In the genomic region with DNA sequence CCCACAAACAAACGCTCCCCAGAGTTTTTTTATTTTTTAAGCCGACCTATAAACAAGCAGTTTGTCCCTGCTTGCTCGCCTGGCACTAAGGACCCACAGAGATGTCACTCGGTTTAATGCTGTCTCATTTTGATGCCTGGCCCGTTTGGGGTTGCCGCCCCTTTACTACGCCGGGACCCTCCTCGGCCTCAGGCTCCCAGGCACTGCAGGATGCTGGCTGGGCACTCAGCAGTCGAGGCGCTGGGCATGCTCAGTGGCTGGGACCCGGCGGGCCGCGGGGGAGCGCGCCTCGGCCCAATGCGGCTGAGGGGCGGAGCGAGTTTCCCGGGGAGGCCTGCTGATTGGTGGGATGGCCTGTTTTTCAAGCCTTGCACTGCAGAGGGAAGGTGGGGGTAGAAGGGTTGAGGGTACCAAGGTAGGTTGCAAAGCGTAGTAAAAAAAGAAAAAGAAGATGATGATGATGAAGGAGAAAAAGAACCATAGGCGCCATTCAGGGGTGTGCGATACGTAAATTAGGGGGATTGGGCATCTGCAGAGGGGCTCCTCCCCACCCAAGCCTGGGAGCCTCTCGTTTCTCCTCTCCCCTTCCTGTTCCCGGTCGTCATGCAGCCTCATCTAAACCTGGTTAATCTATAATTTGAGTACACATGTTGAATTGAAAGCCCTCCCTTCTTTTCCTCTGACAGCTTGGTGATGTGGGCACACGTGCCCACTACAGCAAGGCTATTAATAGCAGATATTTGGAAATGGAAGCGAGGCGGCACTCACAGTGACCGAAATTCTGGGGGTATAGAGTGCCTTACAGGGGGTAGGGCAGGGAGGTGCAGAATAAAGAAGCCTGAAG, we compare ENCODE assay signal across 8 cellular contexts. TPM values are rescaled to one million over a fixed set of nuclear protein-coding genes. Genes with fewer than 3 reads are reported as not detected.
DNase-seq lines count a peak whose midpoint lies in the region; ATAC-seq, FAIRE-seq and TF ChIP-seq lines count a peak whose summit lies in the region.

No MANE protein-coding gene starts in this region.

- H3K4me3 ChIP-seq in Loucy (ENCODE audit: low read length, poor library complexity, severe bottlenecking), result peak overlapping the region; percentile 79
- peak overlapping the region; percentile 60 for H3K4me3 ChIP-seq in astrocyte (ENCODE audit: insufficient read depth, low read depth, low read length)
- peak overlapping the region; percentile 79 to 95 (median 88) for H3K4me3 ChIP-seq in gastrocnemius medialis

- H2AFZ ChIP-seq in Loucy (ENCODE audit: low read length), result peak overlapping the region; percentile 89
- H2AFZ ChIP-seq in astrocyte (ENCODE audit: low read depth, low read length), result peak overlapping the region; percentile 72

- no peaks in the 10 kb centered on the region for H3K36me3 Mint-ChIP-seq in T-cell
- H3K36me3 Mint-ChIP-seq in astrocyte (ENCODE audit: low read depth, unreplicated experiment), result peaks cover 15% of the 10 kb centered on the region

- peaks cover 4 to 12% of the 10 kb centered on the region in 2 donors for H3K27me3 Mint-ChIP-seq in T-cell
- no peaks in the 10 kb centered on the region for H3K27me3 Mint-ChIP-seq in astrocyte (ENCODE audit: low read depth, unreplicated experiment)

- H3K9me3 Mint-ChIP-seq in T-cell, result no peaks in the 10 kb centered on the region
- H3K9me3 Mint-ChIP-seq in astrocyte (ENCODE audit: unreplicated experiment), result no peaks in the 10 kb centered on the region

- TF ChIP-seq CTCF in Loucy (conservative IDR thresholded peaks at IDR 0.05; ENCODE audit: low read length) (no peak), astrocyte (IDR thresholded peaks at IDR 0.05; ENCODE audit: insufficient read depth, low read depth, low read length) (no peak), gastrocnemius medialis (IDR thresholded peaks at IDR 0.05 in 4 of 5, conservative IDR thresholded peaks at IDR 0.05 in 1 of 5) (no peak)

- H3K27ac Mint-ChIP-seq in T-cell, result peak overlapping the region; percentile 56 to 80
- H3K27ac Mint-ChIP-seq in astrocyte (ENCODE audit: unreplicated experiment), result peak overlapping the region; percentile 22

- H3K9me3 ChIP-seq in Loucy (ENCODE audit: insufficient read depth, low read depth, low read length), result no peaks in the 10 kb centered on the region
- no peaks in the 10 kb centered on the region for H3K9me3 ChIP-seq in astrocyte (ENCODE audit: insufficient read depth, low read depth, low read length)
- no peaks in the 10 kb centered on the region for H3K9me3 ChIP-seq in gastrocnemius medialis

- peak overlapping the region; percentile 95 for H3K4me2 ChIP-seq in Loucy (ENCODE audit: low read depth, low read length, poor library complexity, severe bottlenecking)
- H3K4me2 ChIP-seq in astrocyte (ENCODE audit: low read length), result peak overlapping the region; percentile 82

- H3K4me1 ChIP-seq in Loucy (ENCODE audit: insufficient read depth, low read length, poor library complexity, severe bottlenecking) (peaks cover 22% of the 10 kb centered on the region), astrocyte (ENCODE audit: insufficient read depth, low read length) (peaks cover 34% of the 10 kb centered on the region), gastrocnemius medialis (peaks cover 24 to 29% of the 10 kb centered on the region in 2 donors)

- POLR2A ChIA-PET in T-cell (lab: Charles Lee), result interaction anchor here (0.5 to 0.8 kb wide), 2 partner anchors 31 to 150 kb away, joined by 3 to 4 read pairs; no protein-coding TSS in a partner anchor

- no peaks in the 10 kb centered on the region for H4K20me1 ChIP-seq in Loucy (ENCODE audit: insufficient read depth, low read length, poor library complexity, severe bottlenecking)
- peaks cover 23% of the 10 kb centered on the region for H4K20me1 ChIP-seq in astrocyte (ENCODE audit: insufficient read depth, low read length)

- H3K9me2 ChIP-seq in Loucy (replicated peaks; ENCODE audit: low read depth, low read length), result no peaks in the 10 kb centered on the region

- H3K4me3 Mint-ChIP-seq in T-cell (peak overlapping the region; percentile 71 to 89 (median 84)), astrocyte (ENCODE audit: unreplicated experiment) (peak overlapping the region; percentile 83)

- peak; percentile 84 for ATAC-seq in GM21717 (IDR thresholded peaks at IDR 0.05; ENCODE audit: unreplicated experiment)
- peak; percentile 49 to 56 (median 54) for ATAC-seq in T-cell (replicated peaks in 1 of 4)
- ATAC-seq in gastrocnemius medialis, result peak in 1 of 2 donors; percentile 31

- H3K4me1 Mint-ChIP-seq in T-cell (peaks cover 28 to 39% (median 31%) of the 10 kb centered on the region in 3 donors), astrocyte (ENCODE audit: low read depth, unreplicated experiment) (peaks cover 16% of the 10 kb centered on the region)

- no peaks in the 10 kb centered on the region for H3F3A ChIP-seq in Loucy (ENCODE audit: low read depth)

- H3K79me2 ChIP-seq in Loucy (ENCODE audit: insufficient read depth, low read length) (no peaks in the 10 kb centered on the region), astrocyte (ENCODE audit: insufficient read depth, low read length) (peaks cover 35% of the 10 kb centered on the region)

- intact Hi-C loops in gastrocnemius medialis (cut with DNase I; ENCODE audit: low total_unique reads), result loop anchor here (2.0 to 5.0 kb wide), 2 partner anchors 186 to 480 kb away; no protein-coding TSS in a partner anchor

- peak overlapping the region; percentile 65 for H3K9ac ChIP-seq in Loucy (ENCODE audit: low read depth, low read length, poor library complexity, severe bottlenecking)
- H3K9ac ChIP-seq in astrocyte (ENCODE audit: low read length), result peak overlapping the region; percentile 93

- in situ Hi-C loops in gastrocnemius medialis (cut with MboI; ENCODE audit: low sequenced_read_pairs in 4 of 4), result loop anchor here (5.0 to 25.0 kb wide), 14 partner anchors 184 to 1136 kb away; no protein-coding TSS in a partner anchor

- H3K27me3 ChIP-seq in Loucy (ENCODE audit: insufficient read depth, low read length, poor library complexity, severe bottlenecking) (no peaks in the 10 kb centered on the region), astrocyte (ENCODE audit: insufficient read depth, low read length) (peaks cover 3% of the 10 kb centered on the region), gastrocnemius medialis (no peaks in the 10 kb centered on the region)

- H3K27ac ChIP-seq in astrocyte (ENCODE audit: low read depth, low read length) (peak overlapping the region; percentile 76), gastrocnemius medialis (peak overlapping the region; percentile 95 to 99 (median 98))

- no peak for FAIRE-seq in astrocyte (lab: Jason Lieb, UNC)

- TF ChIP-seq POLR2A in gastrocnemius medialis (IDR thresholded peaks at IDR 0.05), result peak; percentile 52 to 55

- DNase-seq in DMS79 treated with DMSO at 0.1 percent for 48 hours (lab: John Stamatoyannopoulos, UW) (peak; percentile 84), T-cell (peak in 31 of 34 experiments; percentile 37 to 79 (median 52)), astrocyte (ENCODE audit: low read depth) (peak; percentile 67), hypothalamus (lab: John Stamatoyannopoulos, UW) (peak; percentile 63 to 96 (median 89)), gastrocnemius medialis (peak; percentile 48 to 72), SKM-1 (lab: John Stamatoyannopoulos, UW; ENCODE audit: unreplicated experiment) (no peak)

- CTCF ChIA-PET in T-cell (lab: Charles Lee), result interaction anchor here (0.6 to 4.6 kb wide), 19 partner anchors 12 to 1953 kb away, joined by 3 to 34 read pairs (median 4); no protein-coding TSS in a partner anchor

- H3K36me3 ChIP-seq in Loucy (ENCODE audit: insufficient read depth, low read length), result no peaks in the 10 kb centered on the region
- H3K36me3 ChIP-seq in astrocyte (ENCODE audit: insufficient read depth, low read length), result peaks cover 3% of the 10 kb centered on the region
- H3K36me3 ChIP-seq in gastrocnemius medialis, result no peaks in the 10 kb centered on the region

RNA-seq across cellular contexts. Expression of a gene that starts 1.5 kb away (rescaled TPM):
- total RNA-seq in T-cell, result 1 to 10 TPM; 3.7 to 8.7 (median 6.7) TPM
- total RNA-seq in astrocyte, result 34.2 and 45.0 TPM in 2 replicates
- 10 to 100 TPM in 1 of 4 donors, 1 to 10 TPM in 3; 2.2 to 71.1 (median 6.3) TPM for total RNA-seq in gastrocnemius medialis

RNA-seq across cellular contexts. Expression of a gene that starts 34.7 kb away (rescaled TPM):
- 10 to 100 TPM; 41.0 to 53.2 (median 47.8) TPM for total RNA-seq in T-cell
- 30.2 and 31.3 TPM in 2 replicates for total RNA-seq in astrocyte
- total RNA-seq in gastrocnemius medialis, result 10 to 100 TPM in 1 of 4 donors, 1 to 10 TPM in 3; 6.2 to 14.2 (median 8.7) TPM
